7 cellular contexts compared by ENCODE assay signal in the genomic region with DNA sequence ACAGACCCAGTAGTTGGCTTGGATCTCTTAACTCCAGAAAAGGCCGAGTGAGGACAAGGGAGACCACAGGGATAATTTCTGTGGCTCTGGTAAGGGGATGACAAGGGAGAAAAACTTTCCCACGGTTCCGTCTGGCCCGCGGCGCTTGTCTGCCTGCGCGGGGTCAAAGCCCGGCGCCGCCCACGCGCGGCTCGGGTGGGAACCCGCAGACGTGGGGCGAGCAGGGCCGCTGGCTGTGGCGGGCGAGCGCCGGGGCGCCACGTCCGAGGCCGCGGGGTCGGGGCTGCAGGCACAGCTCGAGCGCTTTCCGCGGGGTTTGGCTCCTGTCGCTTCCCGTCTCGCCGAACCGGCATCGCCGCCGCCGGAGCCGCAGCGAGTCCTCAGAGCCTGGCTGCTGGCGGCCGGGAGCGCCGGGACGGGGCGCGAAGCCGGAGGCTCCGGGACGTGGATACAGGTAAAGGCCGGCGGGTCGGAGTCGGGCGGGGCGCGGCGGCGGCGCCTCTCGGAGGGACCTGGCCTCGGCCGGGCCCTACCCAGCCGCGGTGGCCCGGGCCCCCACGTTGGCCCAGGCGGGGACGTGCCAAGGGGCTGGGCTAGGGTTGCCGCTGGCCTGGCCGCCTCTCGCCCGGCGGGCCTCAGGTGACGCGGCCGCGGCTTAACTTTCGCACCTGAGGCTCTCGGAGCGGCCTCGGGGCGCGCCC. TPM values are rescaled to one million over a fixed set of nuclear protein-coding genes. Genes with fewer than 3 reads are reported as not detected.
DNase-seq lines count a peak whose midpoint lies in the region; ATAC-seq, FAIRE-seq and TF ChIP-seq lines count a peak whose summit lies in the region.

A gene with protein sequence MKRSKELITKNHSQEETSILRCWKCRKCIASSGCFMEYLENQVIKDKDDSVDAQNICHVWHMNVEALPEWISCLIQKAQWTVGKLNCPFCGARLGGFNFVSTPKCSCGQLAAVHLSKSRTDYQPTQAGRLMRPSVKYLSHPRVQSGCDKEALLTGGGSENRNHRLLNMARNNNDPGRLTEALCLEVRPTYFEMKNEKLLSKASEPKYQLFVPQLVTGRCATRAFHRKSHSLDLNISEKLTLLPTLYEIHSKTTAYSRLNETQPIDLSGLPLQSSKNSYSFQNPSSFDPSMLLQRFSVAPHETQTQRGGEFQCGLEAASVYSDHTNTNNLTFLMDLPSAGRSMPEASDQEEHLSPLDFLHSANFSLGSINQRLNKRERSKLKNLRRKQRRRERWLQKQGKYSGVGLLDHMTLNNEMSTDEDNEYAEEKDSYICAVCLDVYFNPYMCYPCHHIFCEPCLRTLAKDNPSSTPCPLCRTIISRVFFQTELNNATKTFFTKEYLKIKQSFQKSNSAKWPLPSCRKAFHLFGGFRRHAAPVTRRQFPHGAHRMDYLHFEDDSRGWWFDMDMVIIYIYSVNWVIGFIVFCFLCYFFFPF (plus strand): TSS at position 344 of the 701 bp plus-strand sequence. CDS start 34,965 bp downstream, outside the sequence.

- peak within 1 kb of the TSS; percentile 63 to 91 (median 86) for H3K27ac ChIP-seq in body of pancreas

- H3K9me3 ChIP-seq in body of pancreas, result no peaks in the 10 kb centered on the region
- H3K9me3 ChIP-seq in iPS-15b (ENCODE audit: control insufficient read depth, insufficient read depth, low read length), result no peaks in the 10 kb centered on the region

- FAIRE-seq in HTR-8/SVneo (lab: Jason Lieb, UNC), result no peak

- TF ChIP-seq CTCF in body of pancreas (IDR thresholded peaks at IDR 0.05), result no peak
- no peak for TF ChIP-seq CTCF in retinal pigment epithelial cell (conservative IDR thresholded peaks at IDR 0.05; ENCODE audit: low read depth, low read length)

- H3K27me3 ChIP-seq in body of pancreas (no peaks in the 10 kb centered on the region), iPS-15b (ENCODE audit: control insufficient read depth, insufficient read depth, low read length) (peaks cover 26% of the 10 kb centered on the region)

- peak within 1 kb of the TSS; percentile 61 for H3K9ac ChIP-seq in iPS-15b (ENCODE audit: low read depth, low read length)

- DNase-seq in HTR-8/SVneo (ENCODE audit: insufficient read length, low spot score) (peak; percentile 8), body of pancreas (peak; percentile 66 to 76 (median 69)), retinal pigment epithelial cell (ENCODE audit: low read depth) (no peak), NCI-H2029 treated with DMSO at 0.1 percent for 48 hours (lab: John Stamatoyannopoulos, UW) (no peak)
- DNase-seq in stimulated activated naive CD4-positive, alpha-beta T cell (lab: John Stamatoyannopoulos, UW), result no peak

- intact Hi-C loops in body of pancreas (cut with DNase I), result no loop called here

- H3K4me1 ChIP-seq in body of pancreas (peaks cover 23% of the 10 kb centered on the region), iPS-15b (ENCODE audit: control insufficient read depth, insufficient read depth, low read length) (no peaks in the 10 kb centered on the region)

- H3K4me3 ChIP-seq in body of pancreas (peak within 1 kb of the TSS; percentile 44 to 54), iPS-15b (ENCODE audit: low read depth, low read length) (peak within 1 kb of the TSS; percentile 76), retinal pigment epithelial cell (ENCODE audit: low read length) (peak within 1 kb of the TSS; percentile 76)

- H3K36me3 ChIP-seq in body of pancreas (replicated peaks in 1 of 2; ENCODE audit: insufficient read depth in 1 of 2, low read depth in 2 of 2), result no peaks in the 10 kb centered on the region
- H3K36me3 ChIP-seq in iPS-15b (ENCODE audit: control insufficient read depth, insufficient read depth, low read length), result no peaks in the 10 kb centered on the region

- 0 to 1% methylated on average over 35 to 82 of the region's 88 CpGs for WGBS in body of pancreas, 2 donors

- ATAC-seq in GM18511 (IDR thresholded peaks at IDR 0.05; ENCODE audit: unreplicated experiment), result peak; percentile 44
- peak; percentile 92 for ATAC-seq in body of pancreas

- TF ChIP-seq POLR2A in body of pancreas (IDR thresholded peaks at IDR 0.05), result peak in 2 of 3 donors; percentile 23 to 41

RNA-seq across cellular contexts. Expression of the gene that starts here (rescaled TPM):
- 10 to 100 TPM in 1 of 2 donors, 1 to 10 TPM in 1; 9.2 to 13.2 TPM for total RNA-seq in body of pancreas

Comparison
In these comparisons a context has a peak if more than half of its experiments do, and no peak if none do; other contexts are left out.
1. DNase-seq: peak in HTR-8/SVneo (single experiment) and body of pancreas (4 of 4); none in retinal pigment epithelial cell (single experiment), stimulated activated naive CD4-positive, alpha-beta T cell (0 of 6) and NCI-H2029 treated with DMSO at 0.1 percent for 48 hours (single experiment).
2. Peak in every context shown above with its lines, with median percentiles within 50 percentile points of each other: H3K4me3 ChIP-seq.